Comparison of ENCODE assay signal across 25 cellular contexts in the genomic region with DNA sequence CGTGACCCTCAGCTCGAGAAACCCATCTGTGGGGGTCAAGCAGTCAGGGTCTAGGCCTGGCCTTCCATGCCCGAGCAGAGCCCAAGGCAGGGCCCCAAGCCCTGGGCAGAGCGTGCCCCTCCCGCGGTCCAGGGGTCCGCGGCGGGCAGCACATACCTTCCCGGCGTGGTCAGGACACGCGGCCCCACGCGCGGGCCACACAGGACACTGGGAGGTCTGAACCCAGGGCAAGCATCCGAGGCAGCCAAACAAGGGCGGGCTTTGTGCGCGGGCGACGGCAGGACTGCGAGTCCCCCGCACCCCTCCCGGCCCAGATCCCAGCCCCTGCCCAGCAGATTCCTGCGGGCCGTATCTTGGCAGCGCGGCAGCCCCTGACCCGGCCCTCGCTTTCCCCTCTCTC.
"Had no signal": no experiment of that assay in that cellular context is flagged by ENCODE, and none has a peak within 500 bp of the region (broad histone marks: within the 10 kb centered on the region; RNA-seq: fewer than 3 reads in every experiment).

No MANE protein-coding gene starts in this region.

- ATAC-seq: foreskin keratinocyte; gastroesophageal sphincter; heart left ventricle; left lobe of liver; naive thymus-derived CD4-positive, alpha-beta T cell had no signal

- H3K36me3 Mint-ChIP-seq: mesothelial cell of epicardium; naive thymus-derived CD4-positive, alpha-beta T cell; neural progenitor cell had no signal

- H3K9me3 ChIP-seq: gastroesophageal sphincter, heart left ventricle, prostate gland, right atrium auricular region, testis, tibial nerve, upper lobe of left lung had no signal

- H3K9me3 Mint-ChIP-seq: mesothelial cell of epicardium, nephron, neural progenitor cell had no signal

- H3K27ac ChIP-seq: dorsolateral prefrontal cortex, foreskin keratinocyte, gastroesophageal sphincter, heart left ventricle, hepatocyte, neural progenitor cell, parathyroid adenoma, prostate gland, right atrium auricular region, skin epidermis, spleen, testis, tibial nerve, upper lobe of left lung had no signal

- H3K4me1 ChIP-seq: foreskin keratinocyte, gastroesophageal sphincter, heart left ventricle, parathyroid adenoma, prostate gland, right atrium auricular region, spleen, testis, upper lobe of left lung had no signal

- H3K27ac Mint-ChIP-seq: mesothelial cell of epicardium; naive thymus-derived CD4-positive, alpha-beta T cell; nephron; neural progenitor cell had no signal

- H3K4me1 Mint-ChIP-seq: naive thymus-derived CD4-positive, alpha-beta T cell; neural progenitor cell had no signal

- H3K4me3 Mint-ChIP-seq: mesothelial cell of epicardium; naive thymus-derived CD4-positive, alpha-beta T cell; nephron; neural progenitor cell had no signal

- H3K27me3 ChIP-seq: hepatocyte, neural progenitor cell, right atrium auricular region, testis, tibial nerve had no signal

- H3K4me3 ChIP-seq: gastroesophageal sphincter, heart left ventricle, hepatocyte, lung, neural progenitor cell, prostate gland, right atrium auricular region, skin epidermis, spleen, testis, tibial nerve, upper lobe of left lung had no signal

- DNase-seq: cerebellar nuclear complex; effector CD4-positive, alpha-beta T cell; foreskin keratinocyte; heart left ventricle; kidney; mesenchymal stem cell; naive thymus-derived CD4-positive, alpha-beta T cell; spleen; stimulated activated CD4-positive, alpha-beta T cell treated with anti-CD3 and anti-CD28 coated beads, Interleukin-4, amount 100 ng/mL, for 4 hours; stimulated activated naive CD4-positive, alpha-beta T cell; testis had no signal

- H3K36me3 ChIP-seq: gastroesophageal sphincter, heart left ventricle, neural progenitor cell, prostate gland, right atrium auricular region, spleen, tibial nerve, upper lobe of left lung had no signal

- H3K9ac ChIP-seq: neural progenitor cell, parathyroid adenoma had no signal
